ENCODE assay signal across 4 cellular contexts in genomic region chr1:16710656-16711055, GRCh38. TPM values are rescaled to one million over a fixed set of nuclear protein-coding genes. Genes with fewer than 3 reads are reported as not detected.
"Had no signal": no experiment of that assay in that cellular context is flagged by ENCODE, and none has a peak within 500 bp of the region (broad histone marks: within the 10 kb centered on the region; RNA-seq: fewer than 3 reads in every experiment).

No MANE protein-coding gene starts in this region.

RNA-seq across cellular contexts. Expression of gene RNU1-4, which starts 29.7 kb away (rescaled TPM):
- total RNA-seq: fibroblast of villous mesenchyme, myocyte had no signal
- polyA plus RNA-seq: adrenal gland, pancreas had no signal

RNA-seq across cellular contexts. Expression of gene RNU1-3, which starts 43.9 kb away (rescaled TPM):
- total RNA-seq: fibroblast of villous mesenchyme, myocyte had no signal
- polyA plus RNA-seq: adrenal gland, pancreas had no signal
